ENCODE assay signal across 15 cellular contexts in genomic region chr6:829646-830045, GRCh38.
A peak's percentile ranks its signal among the peaks of the same experiment; 100 is the strongest.
DNase-seq lines count a peak whose midpoint lies in the region; ATAC-seq and TF ChIP-seq lines count a peak whose summit lies in the region.
"Had no signal": no experiment of that assay in that cellular context is flagged by ENCODE, and none has a peak within 500 bp of the region (broad histone marks: within the 10 kb centered on the region; RNA-seq: fewer than 3 reads in every experiment).

No MANE protein-coding gene starts in this region.

- H3K36me3 Mint-ChIP-seq in GM23338 (ENCODE audit: low read depth) (peaks cover 41% of the 10 kb centered on the region), neural progenitor cell (peaks cover 2% of the 10 kb centered on the region)

- H3K27ac ChIP-seq in GM23338 (ENCODE audit: low read depth) (no peak overlapping the region), SJSA1 (peak overlapping the region; percentile 66), neural progenitor cell (peak overlapping the region; percentile 59)
- H3K27ac ChIP-seq: SK-N-MC had no signal

- H3F3A ChIP-seq in GM23338 (replicated peaks; ENCODE audit: low read depth) (no peaks in the 10 kb centered on the region), neural progenitor cell (ENCODE audit: low read depth) (peaks cover 14% of the 10 kb centered on the region)

- H3K27ac Mint-ChIP-seq in GM23338 (no peak overlapping the region), neural progenitor cell (peak overlapping the region; percentile 17)
- H3K27ac Mint-ChIP-seq: CD4-positive, CD25-positive, alpha-beta regulatory T cell had no signal

- H3K9ac ChIP-seq in neural progenitor cell, result no peak overlapping the region

- no peak overlapping the region for H3K4me3 ChIP-seq in GM23338
- no peak overlapping the region; the same call in 1 of the 2 replicates for H3K4me3 ChIP-seq in SJSA1
- H3K4me3 ChIP-seq in neural progenitor cell, result no peak overlapping the region
- H3K4me3 ChIP-seq: SK-N-MC had no signal

- H3K36me3 ChIP-seq in GM23338 (ENCODE audit: insufficient read depth), result 0 out of 2 replicates have a peak, but pooled peaks cover 8% of the 10 kb centered on the region
- H3K36me3 ChIP-seq in SJSA1, result no peaks in the 10 kb centered on the region
- no peaks in the 10 kb centered on the region for H3K36me3 ChIP-seq in neural progenitor cell

- DNase-seq in GM23338 (ENCODE audit: low spot score) (peak; percentile 48), SJSA1 (ENCODE audit: low read depth in 1 of 2, low spot score in 2 of 2) (peak; percentile 82 to 91), iPS DF 4.7 (ENCODE audit: extremely low read depth, low spot score) (peak; percentile 62), neural progenitor cell (ENCODE audit: low spot score) (peak; percentile 45), COR-L47 (lab: John Stamatoyannopoulos, UW) (no peak), GF-D8 (lab: John Stamatoyannopoulos, UW) (no peak)
- DNase-seq: Calu3; CD4-positive, CD25-positive, alpha-beta regulatory T cell; HCEC 1CT; NCI-H1048; NCI-H2227 treated with DMSO at 0.1 percent for 48 hours; NCI-H526 treated with DMSO at 0.1 percent for 48 hours had no signal

- H3K4me1 Mint-ChIP-seq in GM23338 (peaks cover 26% of the 10 kb centered on the region), neural progenitor cell (peaks cover 10% of the 10 kb centered on the region)
- H3K4me1 Mint-ChIP-seq: CD4-positive, CD25-positive, alpha-beta regulatory T cell had no signal

- H3K9me3 ChIP-seq in SJSA1 (replicated peaks) (0 out of 2 replicates have a peak, but pooled peaks cover 3% of the 10 kb centered on the region), neural progenitor cell (ENCODE audit: low read depth) (peaks cover 13% of the 10 kb centered on the region)

- H3K4me3 Mint-ChIP-seq in GM23338 (0 out of 3 replicates have a peak overlapping the region, but pooled peaks have one; percentile 0), neural progenitor cell (no peak overlapping the region)
- H3K4me3 Mint-ChIP-seq: CD4-positive, CD25-positive, alpha-beta regulatory T cell had no signal

- no peak for TF ChIP-seq CTCF in GM23338 (conservative IDR thresholded peaks at IDR 0.05; ENCODE audit: low read depth in 2 of 2)
- no peak for TF ChIP-seq CTCF in neural progenitor cell (IDR thresholded peaks at IDR 0.05)

- peaks cover 5% of the 10 kb centered on the region for H3K27me3 Mint-ChIP-seq in GM23338 (ENCODE audit: insufficient read depth, low read depth, poor library complexity)
- peaks cover 9% of the 10 kb centered on the region for H3K27me3 Mint-ChIP-seq in neural progenitor cell (ENCODE audit: insufficient read depth, low read depth)

- ATAC-seq in GM23338 (peak; percentile 96), HG03442 (IDR thresholded peaks at IDR 0.05; ENCODE audit: unreplicated experiment) (no peak), GM19035 (IDR thresholded peaks at IDR 0.05; ENCODE audit: unreplicated experiment) (no peak)

- H2AFZ ChIP-seq in GM23338, result no peak overlapping the region
- no peak overlapping the region for H2AFZ ChIP-seq in neural progenitor cell (replicated peaks)

- H3K27me3 ChIP-seq in GM23338 (ENCODE audit: insufficient read depth), result no peaks in the 10 kb centered on the region
- H3K27me3 ChIP-seq in SJSA1 (replicated peaks), result no peaks in the 10 kb centered on the region
- H3K27me3 ChIP-seq in neural progenitor cell, result no peaks in the 10 kb centered on the region

- no peak overlapping the region for H3K4me2 ChIP-seq in GM23338
- H3K4me2 ChIP-seq in neural progenitor cell, result peak overlapping the region; percentile 46

- H3K79me2 ChIP-seq in GM23338 (replicated peaks; ENCODE audit: insufficient read depth) (no peaks in the 10 kb centered on the region), neural progenitor cell (ENCODE audit: low read depth) (no peaks in the 10 kb centered on the region)

- H4K20me1 ChIP-seq in GM23338 (replicated peaks; ENCODE audit: insufficient read depth), result no peaks in the 10 kb centered on the region
- H4K20me1 ChIP-seq in neural progenitor cell (ENCODE audit: low read depth), result no peaks in the 10 kb centered on the region

- H3K9me3 Mint-ChIP-seq in GM23338 (peaks cover 41% of the 10 kb centered on the region), neural progenitor cell (peaks cover 35% of the 10 kb centered on the region)

- H3K4me1 ChIP-seq in GM23338 (ENCODE audit: insufficient read depth), result peaks cover 14% of the 10 kb centered on the region; the same call in 1 of the 2 replicates
- peaks cover 19% of the 10 kb centered on the region for H3K4me1 ChIP-seq in SJSA1 (replicated peaks)
- peaks cover 10% of the 10 kb centered on the region for H3K4me1 ChIP-seq in neural progenitor cell

- H3K9me2 ChIP-seq in GM23338 (ENCODE audit: insufficient read depth), result no peaks in the 10 kb centered on the region

TF ChIP-seq in GM23338, 12 proteins besides CTCF, POLR2A, EP300 and RAD21 (continues in another document):
- no peak for TF ChIP-seq REST (IDR thresholded peaks at IDR 0.05; ENCODE audit: unreplicated experiment)

Comparison
In these comparisons a context has a peak if more than half of its experiments do, and no peak if none do; other contexts are left out.
1. DNase-seq: peak in GM23338 (single experiment), SJSA1 (2 of 2), iPS DF 4.7 (single experiment) and neural progenitor cell (single experiment); none in COR-L47 (single experiment) and GF-D8 (single experiment).